Comparison of ENCODE assay signal across 18 cellular contexts in the genomic region with DNA sequence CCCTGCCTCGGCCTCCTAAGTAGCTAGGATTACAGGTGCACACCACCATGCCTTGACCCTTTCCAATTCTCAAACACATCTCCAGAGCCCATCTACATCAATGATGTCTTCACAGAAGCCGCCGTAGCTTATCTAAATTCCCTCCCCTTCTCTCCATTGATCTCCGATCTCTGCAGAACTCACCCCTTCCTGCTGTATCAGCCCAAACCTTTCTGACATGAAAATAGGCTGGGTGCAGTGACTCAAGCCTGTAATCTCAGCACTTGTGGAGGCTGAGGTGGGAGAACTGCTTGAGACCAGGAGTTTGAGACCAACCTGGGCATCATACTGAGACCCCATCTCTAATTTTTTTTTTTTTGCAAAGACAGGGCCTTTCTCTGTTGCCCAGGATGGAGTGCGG.
A peak's percentile ranks its signal among the peaks of the same experiment; 100 is the strongest.
DNase-seq lines count a peak whose midpoint lies in the region; ATAC-seq lines count a peak whose summit lies in the region.
"Had no signal": no experiment of that assay in that cellular context is flagged by ENCODE, and none has a peak within 500 bp of the region (broad histone marks: within the 10 kb centered on the region; RNA-seq: fewer than 3 reads in every experiment).

No MANE protein-coding gene starts in this region.

- peaks cover 48% of the 10 kb centered on the region for H3K36me3 Mint-ChIP-seq in activated CD4-positive, alpha-beta T cell treated with anti-CD3 and anti-CD28 coated beads, Interleukin-2, amount 10 ng/mL, durations not matched to agents 7 days and 5 days (ENCODE audit: low read depth)
- H3K36me3 Mint-ChIP-seq in stimulated activated naive CD8-positive, alpha-beta T cell treated with anti-CD3 and anti-CD28 coated beads, Interleukin-15, Interleukin-2, amounts not matched to agents 100 ng/mL and 50 ng/mL, for 24 hours (ENCODE audit: low read depth): peaks cover 44% of the 10 kb centered on the region
- peaks cover 67% of the 10 kb centered on the region for H3K36me3 Mint-ChIP-seq in activated T-helper 2 cell treated with anti-CD3 and anti-CD28 coated beads, Interferon-gamma antibody, Interleukin-2, Interleukin-4, amounts not matched to agents 10 μg/mL and 5 μg/mL and 100 μg/mL, durations not matched to agents 14 hours and 24 hours and 36 hours (ENCODE audit: low read depth)

- no peak for ATAC-seq in stimulated activated naive CD8-positive, alpha-beta T cell treated with anti-CD3 and anti-CD28 coated beads, Interleukin-15, Interleukin-2, amounts not matched to agents 100 U/mL and 50 U/mL, for 24 hours
- ATAC-seq in stimulated activated naive CD8-positive, alpha-beta T cell treated with anti-CD3 and anti-CD28 coated beads, Interleukin-15, amount 100 ng/mL, for 72 hours: peak; percentile 50
- no peak for ATAC-seq in GM18873 (IDR thresholded peaks at IDR 0.05; ENCODE audit: low FRiP score, unreplicated experiment)
- ATAC-seq: Right ventricle myocardium inferior had no signal

- no peak overlapping the region for H3K4me3 Mint-ChIP-seq in activated CD4-positive, alpha-beta T cell treated with anti-CD3 and anti-CD28 coated beads, Interleukin-2, amount 10 ng/mL, durations not matched to agents 7 days and 5 days
- H3K4me3 Mint-ChIP-seq in stimulated activated naive CD8-positive, alpha-beta T cell treated with anti-CD3 and anti-CD28 coated beads, Interleukin-15, Interleukin-2, amounts not matched to agents 100 ng/mL and 50 ng/mL, for 24 hours: no peak overlapping the region
- H3K4me3 Mint-ChIP-seq in activated T-helper 2 cell treated with anti-CD3 and anti-CD28 coated beads, Interferon-gamma antibody, Interleukin-2, Interleukin-4, amounts not matched to agents 10 μg/mL and 5 μg/mL and 100 μg/mL, durations not matched to agents 14 hours and 24 hours and 36 hours (ENCODE audit: low read depth): peak overlapping the region; percentile 2
- peak overlapping the region; percentile 31 to 58 for H3K4me3 Mint-ChIP-seq in stimulated activated naive CD8-positive, alpha-beta T cell treated with anti-CD3 and anti-CD28 coated beads, Interleukin-15, amount 100 ng/mL, for 72 hours

- H3K4me1 Mint-ChIP-seq in activated CD4-positive, alpha-beta T cell treated with anti-CD3 and anti-CD28 coated beads, Interleukin-2, amount 10 ng/mL, durations not matched to agents 7 days and 5 days: peaks cover 65% of the 10 kb centered on the region
- peaks cover 72% of the 10 kb centered on the region for H3K4me1 Mint-ChIP-seq in stimulated activated naive CD8-positive, alpha-beta T cell treated with anti-CD3 and anti-CD28 coated beads, Interleukin-15, Interleukin-2, amounts not matched to agents 100 ng/mL and 50 ng/mL, for 24 hours (ENCODE audit: low read depth)
- peaks cover 47% of the 10 kb centered on the region for H3K4me1 Mint-ChIP-seq in activated T-helper 2 cell treated with anti-CD3 and anti-CD28 coated beads, Interferon-gamma antibody, Interleukin-2, Interleukin-4, amounts not matched to agents 10 μg/mL and 5 μg/mL and 100 μg/mL, durations not matched to agents 14 hours and 24 hours and 36 hours (ENCODE audit: low read depth)
- H3K4me1 Mint-ChIP-seq in stimulated activated naive CD8-positive, alpha-beta T cell treated with anti-CD3 and anti-CD28 coated beads, Interleukin-15, amount 100 ng/mL, for 72 hours: peaks cover 75% of the 10 kb centered on the region

- CTCF ChIA-PET in activated CD4-positive, alpha-beta T cell treated with anti-CD3 and anti-CD28 coated beads, Interleukin-2, amount 10 ng/mL, durations not matched to agents 7 days and 5 days (lab: Charles Lee): no interaction called here

- DNase-seq in activated CD4-positive, alpha-beta T cell treated with anti-CD3 and anti-CD28 coated beads, Interleukin-2, amount 10 ng/mL, durations not matched to agents 7 days and 5 days: no peak
- no peak for DNase-seq in activated CD4-positive, alpha-beta T cell treated with anti-CD3 and anti-CD28 coated beads for 4 hours
- DNase-seq in stimulated activated naive CD8-positive, alpha-beta T cell treated with anti-CD3 and anti-CD28 coated beads, Interleukin-15, Interleukin-2, amounts not matched to agents 100 U/mL and 50 U/mL, for 24 hours: no peak
- no peak for DNase-seq in activated T-helper 2 cell treated with anti-CD3 and anti-CD28 coated beads, Interferon-gamma antibody, Interleukin-2, Interleukin-4, amounts not matched to agents 10 μg/mL and 5 μg/mL and 100 μg/mL, durations not matched to agents 14 hours and 24 hours and 36 hours (ENCODE audit: low spot score)
- no peak for DNase-seq in stimulated activated naive CD8-positive, alpha-beta T cell treated with anti-CD3 and anti-CD28 coated beads, Interleukin-15, amount 100 ng/mL, for 72 hours
- no peak for DNase-seq in DMS79 treated with DMSO at 0.1 percent for 48 hours (lab: John Stamatoyannopoulos, UW)
- DNase-seq: DMS79, Karpas-422, NCI-H1436, NCI-H187 treated with DMSO at 0.1 percent for 48 hours, NCI-H2107, NCI-H446 treated with DMSO at 0.1 percent for 48 hours, NCI-H526 treated with DMSO at 0.1 percent for 48 hours had no signal

- POLR2A ChIA-PET in activated CD4-positive, alpha-beta T cell treated with anti-CD3 and anti-CD28 coated beads, Interleukin-2, amount 10 ng/mL, durations not matched to agents 7 days and 5 days (lab: Charles Lee): no interaction called here

- H3K9me3 Mint-ChIP-seq in activated CD4-positive, alpha-beta T cell treated with anti-CD3 and anti-CD28 coated beads, Interleukin-2, amount 10 ng/mL, durations not matched to agents 7 days and 5 days: no peaks in the 10 kb centered on the region
- H3K9me3 Mint-ChIP-seq in stimulated activated naive CD8-positive, alpha-beta T cell treated with anti-CD3 and anti-CD28 coated beads, Interleukin-15, Interleukin-2, amounts not matched to agents 100 ng/mL and 50 ng/mL, for 24 hours: no peaks in the 10 kb centered on the region
- no peaks in the 10 kb centered on the region for H3K9me3 Mint-ChIP-seq in activated T-helper 2 cell treated with anti-CD3 and anti-CD28 coated beads, Interferon-gamma antibody, Interleukin-2, Interleukin-4, amounts not matched to agents 10 μg/mL and 5 μg/mL and 100 μg/mL, durations not matched to agents 14 hours and 24 hours and 36 hours
- H3K9me3 Mint-ChIP-seq in stimulated activated naive CD8-positive, alpha-beta T cell treated with anti-CD3 and anti-CD28 coated beads, Interleukin-15, amount 100 ng/mL, for 72 hours: no peaks in the 10 kb centered on the region
- H3K9me3 Mint-ChIP-seq: CD14-positive monocyte had no signal

- peak overlapping the region; percentile 69 for H3K27ac Mint-ChIP-seq in activated CD4-positive, alpha-beta T cell treated with anti-CD3 and anti-CD28 coated beads, Interleukin-2, amount 10 ng/mL, durations not matched to agents 7 days and 5 days
- peak overlapping the region; percentile 72 for H3K27ac Mint-ChIP-seq in stimulated activated naive CD8-positive, alpha-beta T cell treated with anti-CD3 and anti-CD28 coated beads, Interleukin-15, Interleukin-2, amounts not matched to agents 100 ng/mL and 50 ng/mL, for 24 hours
- peak overlapping the region; percentile 79 for H3K27ac Mint-ChIP-seq in activated T-helper 2 cell treated with anti-CD3 and anti-CD28 coated beads, Interferon-gamma antibody, Interleukin-2, Interleukin-4, amounts not matched to agents 10 μg/mL and 5 μg/mL and 100 μg/mL, durations not matched to agents 14 hours and 24 hours and 36 hours
- H3K27ac Mint-ChIP-seq in stimulated activated naive CD8-positive, alpha-beta T cell treated with anti-CD3 and anti-CD28 coated beads, Interleukin-15, amount 100 ng/mL, for 72 hours: peak overlapping the region; percentile 77 to 89

- no peaks in the 10 kb centered on the region for H3K27me3 Mint-ChIP-seq in activated CD4-positive, alpha-beta T cell treated with anti-CD3 and anti-CD28 coated beads, Interleukin-2, amount 10 ng/mL, durations not matched to agents 7 days and 5 days
- no peaks in the 10 kb centered on the region for H3K27me3 Mint-ChIP-seq in stimulated activated naive CD8-positive, alpha-beta T cell treated with anti-CD3 and anti-CD28 coated beads, Interleukin-15, Interleukin-2, amounts not matched to agents 100 ng/mL and 50 ng/mL, for 24 hours
- no peaks in the 10 kb centered on the region for H3K27me3 Mint-ChIP-seq in activated T-helper 2 cell treated with anti-CD3 and anti-CD28 coated beads, Interferon-gamma antibody, Interleukin-2, Interleukin-4, amounts not matched to agents 10 μg/mL and 5 μg/mL and 100 μg/mL, durations not matched to agents 14 hours and 24 hours and 36 hours (ENCODE audit: low read depth)
- no peaks in the 10 kb centered on the region for H3K27me3 Mint-ChIP-seq in stimulated activated naive CD8-positive, alpha-beta T cell treated with anti-CD3 and anti-CD28 coated beads, Interleukin-15, amount 100 ng/mL, for 72 hours
- H3K27me3 Mint-ChIP-seq: B cell had no signal

- intact Hi-C loops in activated T-helper 2 cell treated with anti-CD3 and anti-CD28 coated beads, Interferon-gamma antibody, Interleukin-2, Interleukin-4, amounts not matched to agents 10 μg/mL and 5 μg/mL and 100 μg/mL, durations not matched to agents 14 hours and 24 hours and 36 hours (cut with micrococcal nuclease): no loop called here

Comparison
In these comparisons a context has a peak if more than half of its experiments do, and no peak if none do; other contexts are left out.
1. H3K4me3 Mint-ChIP-seq: peak in activated T-helper 2 cell treated with anti-CD3 and anti-CD28 coated beads, Interferon-gamma antibody, Interleukin-2, Interleukin-4, amounts not matched to agents 10 μg/mL and 5 μg/mL and 100 μg/mL, durations not matched to agents 14 hours and 24 hours and 36 hours (single experiment) and stimulated activated naive CD8-positive, alpha-beta T cell treated with anti-CD3 and anti-CD28 coated beads, Interleukin-15, amount 100 ng/mL, for 72 hours (2 of 2); none in activated CD4-positive, alpha-beta T cell treated with anti-CD3 and anti-CD28 coated beads, Interleukin-2, amount 10 ng/mL, durations not matched to agents 7 days and 5 days (single experiment) and stimulated activated naive CD8-positive, alpha-beta T cell treated with anti-CD3 and anti-CD28 coated beads, Interleukin-15, Interleukin-2, amounts not matched to agents 100 ng/mL and 50 ng/mL, for 24 hours (single experiment).
2. Peak in every context shown above with its lines, with median percentiles within 50 percentile points of each other: H3K27ac Mint-ChIP-seq.